Comparison of ENCODE assay signal across 2 cellular contexts in genomic region chr6:133833905-133834304, GRCh38.
TF ChIP-seq lines count a peak whose summit lies in the region.

No MANE protein-coding gene starts in this region.

TF ChIP-seq in A549, 52 proteins besides CTCF, POLR2A, EP300 and RAD21 (continued from another document):
- no peak for TF ChIP-seq RARB (CRISPR knock-in tag; IDR thresholded peaks at IDR 0.05)
- TF ChIP-seq PBX3 (IDR thresholded peaks at IDR 0.05): no peak
- no peak for TF ChIP-seq NPAS2 (CRISPR knock-in tag; IDR thresholded peaks at IDR 0.05; ENCODE audit: borderline replicate concordance)
- no peak for TF ChIP-seq EHF (CRISPR knock-in tag; IDR thresholded peaks at IDR 0.05)
- TF ChIP-seq FOSL2 (IDR thresholded peaks at IDR 0.05): no peak
- TF ChIP-seq FOSL2 (CRISPR knock-in tag; IDR thresholded peaks at IDR 0.05): no peak
- TF ChIP-seq CBX2 (IDR thresholded peaks at IDR 0.05; ENCODE audit: borderline replicate concordance, low read depth): no peak
- no peak for TF ChIP-seq HOXA7 (CRISPR knock-in tag; IDR thresholded peaks at IDR 0.05)

TF ChIP-seq in IMR-90, 13 proteins besides CTCF, POLR2A, EP300 and RAD21 (continued from another document):
- TF ChIP-seq SMC3 (IDR thresholded peaks at IDR 0.05; ENCODE audit: low read depth, low read length): no peak
- no peak for TF ChIP-seq RFX5 (IDR thresholded peaks at IDR 0.05; ENCODE audit: low read depth, low read length)
- no peak for TF ChIP-seq USF2 (IDR thresholded peaks at IDR 0.05; ENCODE audit: low read depth, low read length)
- no peak for TF ChIP-seq MAZ (IDR thresholded peaks at IDR 0.05; ENCODE audit: borderline replicate concordance, low read depth, low read length)
- no peak for TF ChIP-seq FOS (IDR thresholded peaks at IDR 0.05; ENCODE audit: low read depth, low read length)
- no peak for TF ChIP-seq MAFK (IDR thresholded peaks at IDR 0.05; ENCODE audit: low read depth, low read length)
